In the genomic region with DNA sequence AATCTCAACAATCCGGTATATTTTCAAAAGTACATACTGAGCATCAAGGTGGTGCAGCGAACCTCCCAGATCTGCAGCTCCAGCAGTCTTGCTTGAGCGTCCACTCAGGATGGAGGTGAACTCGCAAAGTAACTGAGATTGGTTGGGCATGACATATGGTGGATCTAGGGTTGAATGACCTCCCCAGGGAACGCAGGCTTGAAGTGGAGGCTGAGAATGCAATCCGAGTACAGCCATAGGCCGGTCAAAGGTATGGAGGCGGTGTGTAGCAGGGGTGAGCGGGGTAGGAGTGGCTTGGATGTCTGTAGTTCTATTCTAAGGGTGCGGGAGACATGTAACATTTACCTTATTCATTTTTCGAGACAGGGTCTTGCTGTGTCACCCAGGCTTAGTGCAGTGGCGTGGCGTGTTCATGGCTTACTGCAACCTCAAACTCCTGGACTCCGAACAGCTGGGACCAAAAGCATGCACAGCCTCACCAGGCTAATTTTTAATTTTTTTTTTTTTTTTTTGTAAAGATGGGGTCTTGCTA, we compare ENCODE assay signal across 1 cellular context.
TF ChIP-seq lines count a peak whose summit lies in the region.

No MANE protein-coding gene starts in this region.

TF ChIP-seq in K562, 482 proteins besides CTCF, POLR2A, EP300 and RAD21 (continues in another document):
- TF ChIP-seq NR4A1 (CRISPR knock-in tag; IDR thresholded peaks at IDR 0.05) (no peak), NR4A1 (tag; IDR thresholded peaks at IDR 0.05) (peak; percentile 63; the same call in 1 of the 2 replicates), GTF3C2 (IDR thresholded peaks at IDR 0.05; ENCODE audit: borderline replicate concordance, extremely low read depth, insufficient read length) (no peak), CEBPB (tag; IDR thresholded peaks at IDR 0.05) (no peak), CC2D1A (IDR thresholded peaks at IDR 0.05) (peak; percentile 24; the same call in 1 of the 2 replicates), CBX8 (IDR thresholded peaks at IDR 0.05; ENCODE audit: borderline replicate concordance, extremely low read depth, low read depth, low read length, poor library complexity, severe bottlenecking) (no peak), LEF1 (IDR thresholded peaks at IDR 0.05) (no peak), ZNF217 (CRISPR knock-in tag; IDR thresholded peaks at IDR 0.05) (no peak), FOXK1 (CRISPR knock-in tag; IDR thresholded peaks at IDR 0.05; ENCODE audit: borderline replicate concordance) (no peak), NCOA2 (IDR thresholded peaks at IDR 0.05; ENCODE audit: partially characterized antibody in 2 of 2) (no peak), RREB1 (CRISPR knock-in tag; IDR thresholded peaks at IDR 0.05) (0 out of 2 replicates have a peak, but pooled peaks have one; percentile 61), XRCC3 (IDR thresholded peaks at IDR 0.05) (no peak), ZC3H11A (IDR thresholded peaks at IDR 0.05; ENCODE audit: low read depth, low read length) (0 out of 2 replicates have a peak, but pooled peaks have one; percentile 51), TARDBP (IDR thresholded peaks at IDR 0.05) (0 out of 2 replicates have a peak, but pooled peaks have one; percentile 4), NELFE (IDR thresholded peaks at IDR 0.05; ENCODE audit: insufficient read depth, insufficient read length) (no peak), BMI1 (IDR thresholded peaks at IDR 0.05; ENCODE audit: low read length) (no peak), HMG20A (CRISPR knock-in tag; conservative IDR thresholded peaks at IDR 0.05) (0 out of 2 replicates have a peak, but pooled peaks have one; percentile 42), SPI1 (IDR thresholded peaks at IDR 0.05; ENCODE audit: borderline replicate concordance, low read depth, low read length) (no peak), NRF1 (conservative IDR thresholded peaks at IDR 0.05 in 1 of 2, IDR thresholded peaks at IDR 0.05 in 1 of 2) (peak in 1 of 2 experiments; percentile 48; a peak in 2 of 4 replicates), EHMT2 (IDR thresholded peaks at IDR 0.05) (peak; percentile 63; the same call in 1 of the 2 replicates), ERF (CRISPR knock-in tag; IDR thresholded peaks at IDR 0.05) (0 out of 2 replicates have a peak, but pooled peaks have one; percentile 71), ZNF583 (CRISPR knock-in tag; IDR thresholded peaks at IDR 0.05) (peak; percentile 80), NFRKB (IDR thresholded peaks at IDR 0.05; ENCODE audit: low read depth) (no peak), ATF3 (IDR thresholded peaks at IDR 0.05) (no peak), ATF3 (CRISPR knock-in tag; conservative IDR thresholded peaks at IDR 0.05) (peak; percentile 28), CCAR2 (IDR thresholded peaks at IDR 0.05; ENCODE audit: low read depth, low read length) (no peak), ZNF24 (IDR thresholded peaks at IDR 0.05) (no peak), FOXP1 (CRISPR knock-in tag; IDR thresholded peaks at IDR 0.05) (no peak), BACH1 (tag; IDR thresholded peaks at IDR 0.05) (no peak), SMAD2 (IDR thresholded peaks at IDR 0.05; ENCODE audit: low read depth, low read length) (no peak), ZNF324 (CRISPR knock-in tag; IDR thresholded peaks at IDR 0.05) (peak; percentile 44; the same call in 1 of the 2 replicates), L3MBTL2 (IDR thresholded peaks at IDR 0.05) (0 out of 2 replicates have a peak, but pooled peaks have one; percentile 11), CHD4 (IDR thresholded peaks at IDR 0.05; ENCODE audit: insufficient read depth, insufficient replicate concordance, low read depth, low read length, poor library complexity, severe bottlenecking) (no peak), ARID1B (IDR thresholded peaks at IDR 0.05) (peak; percentile 31; the same call in 1 of the 2 replicates), CHCHD3 (CRISPR knock-in tag; IDR thresholded peaks at IDR 0.05) (no peak)
- TF ChIP-seq, protein P1, sequence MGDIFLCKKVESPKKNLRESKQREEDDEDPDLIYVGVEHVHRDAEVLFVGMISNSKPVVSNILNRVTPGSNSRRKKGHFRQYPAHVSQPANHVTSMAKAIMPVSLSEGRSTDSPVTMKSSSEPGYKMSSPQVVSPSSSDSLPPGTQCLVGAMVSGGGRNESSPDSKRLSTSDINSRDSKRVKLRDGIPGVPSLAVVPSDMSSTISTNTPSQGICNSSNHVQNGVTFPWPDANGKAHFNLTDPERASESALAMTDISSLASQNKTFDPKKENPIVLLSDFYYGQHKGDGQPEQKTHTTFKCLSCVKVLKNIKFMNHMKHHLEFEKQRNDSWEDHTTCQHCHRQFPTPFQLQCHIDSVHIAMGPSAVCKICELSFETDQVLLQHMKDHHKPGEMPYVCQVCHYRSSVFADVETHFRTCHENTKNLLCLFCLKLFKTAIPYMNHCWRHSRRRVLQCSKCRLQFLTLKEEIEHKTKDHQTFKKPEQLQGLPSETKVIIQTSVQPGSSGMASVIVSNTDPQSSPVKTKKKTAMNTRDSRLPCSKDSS (IDR thresholded peaks at IDR 0.05; ENCODE audit: low read depth, partially characterized antibody), result no peak
- TF ChIP-seq, protein P2, sequence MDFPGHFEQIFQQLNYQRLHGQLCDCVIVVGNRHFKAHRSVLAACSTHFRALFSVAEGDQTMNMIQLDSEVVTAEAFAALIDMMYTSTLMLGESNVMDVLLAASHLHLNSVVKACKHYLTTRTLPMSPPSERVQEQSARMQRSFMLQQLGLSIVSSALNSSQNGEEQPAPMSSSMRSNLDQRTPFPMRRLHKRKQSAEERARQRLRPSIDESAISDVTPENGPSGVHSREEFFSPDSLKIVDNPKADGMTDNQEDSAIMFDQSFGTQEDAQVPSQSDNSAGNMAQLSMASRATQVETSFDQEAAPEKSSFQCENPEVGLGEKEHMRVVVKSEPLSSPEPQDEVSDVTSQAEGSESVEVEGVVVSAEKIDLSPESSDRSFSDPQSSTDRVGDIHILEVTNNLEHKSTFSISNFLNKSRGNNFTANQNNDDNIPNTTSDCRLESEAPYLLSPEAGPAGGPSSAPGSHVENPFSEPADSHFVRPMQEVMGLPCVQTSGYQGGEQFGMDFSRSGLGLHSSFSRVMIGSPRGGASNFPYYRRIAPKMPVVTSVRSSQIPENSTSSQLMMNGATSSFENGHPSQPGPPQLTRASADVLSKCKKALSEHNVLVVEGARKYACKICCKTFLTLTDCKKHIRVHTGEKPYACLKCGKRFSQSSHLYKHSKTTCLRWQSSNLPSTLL (IDR thresholded peaks at IDR 0.05), result no peak
- TF ChIP-seq, protein P3, sequence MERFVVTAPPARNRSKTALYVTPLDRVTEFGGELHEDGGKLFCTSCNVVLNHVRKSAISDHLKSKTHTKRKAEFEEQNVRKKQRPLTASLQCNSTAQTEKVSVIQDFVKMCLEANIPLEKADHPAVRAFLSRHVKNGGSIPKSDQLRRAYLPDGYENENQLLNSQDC (CRISPR knock-in tag; IDR thresholded peaks at IDR 0.05), result no peak
- TF ChIP-seq, protein P4, sequence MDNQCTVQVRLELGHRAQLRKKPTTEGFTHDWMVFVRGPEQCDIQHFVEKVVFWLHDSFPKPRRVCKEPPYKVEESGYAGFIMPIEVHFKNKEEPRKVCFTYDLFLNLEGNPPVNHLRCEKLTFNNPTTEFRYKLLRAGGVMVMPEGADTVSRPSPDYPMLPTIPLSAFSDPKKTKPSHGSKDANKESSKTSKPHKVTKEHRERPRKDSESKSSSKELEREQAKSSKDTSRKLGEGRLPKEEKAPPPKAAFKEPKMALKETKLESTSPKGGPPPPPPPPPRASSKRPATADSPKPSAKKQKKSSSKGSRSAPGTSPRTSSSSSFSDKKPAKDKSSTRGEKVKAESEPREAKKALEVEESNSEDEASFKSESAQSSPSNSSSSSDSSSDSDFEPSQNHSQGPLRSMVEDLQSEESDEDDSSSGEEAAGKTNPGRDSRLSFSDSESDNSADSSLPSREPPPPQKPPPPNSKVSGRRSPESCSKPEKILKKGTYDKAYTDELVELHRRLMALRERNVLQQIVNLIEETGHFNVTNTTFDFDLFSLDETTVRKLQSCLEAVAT (IDR thresholded peaks at IDR 0.05), result 0 out of 4 replicates have a peak, but pooled peaks of 1 of the 2 experiments have one; percentile 75
- TF ChIP-seq, protein P5, sequence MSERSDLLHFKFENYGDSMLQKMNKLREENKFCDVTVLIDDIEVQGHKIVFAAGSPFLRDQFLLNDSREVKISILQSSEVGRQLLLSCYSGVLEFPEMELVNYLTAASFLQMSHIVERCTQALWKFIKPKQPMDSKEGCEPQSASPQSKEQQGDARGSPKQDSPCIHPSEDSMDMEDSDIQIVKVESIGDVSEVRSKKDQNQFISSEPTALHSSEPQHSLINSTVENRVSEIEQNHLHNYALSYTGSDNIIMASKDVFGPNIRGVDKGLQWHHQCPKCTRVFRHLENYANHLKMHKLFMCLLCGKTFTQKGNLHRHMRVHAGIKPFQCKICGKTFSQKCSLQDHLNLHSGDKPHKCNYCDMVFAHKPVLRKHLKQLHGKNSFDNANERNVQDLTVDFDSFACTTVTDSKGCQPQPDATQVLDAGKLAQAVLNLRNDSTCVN (CRISPR knock-in tag; IDR thresholded peaks at IDR 0.05), result peak; percentile 34; the same call in 1 of the 2 replicates
- TF ChIP-seq, protein P6, sequence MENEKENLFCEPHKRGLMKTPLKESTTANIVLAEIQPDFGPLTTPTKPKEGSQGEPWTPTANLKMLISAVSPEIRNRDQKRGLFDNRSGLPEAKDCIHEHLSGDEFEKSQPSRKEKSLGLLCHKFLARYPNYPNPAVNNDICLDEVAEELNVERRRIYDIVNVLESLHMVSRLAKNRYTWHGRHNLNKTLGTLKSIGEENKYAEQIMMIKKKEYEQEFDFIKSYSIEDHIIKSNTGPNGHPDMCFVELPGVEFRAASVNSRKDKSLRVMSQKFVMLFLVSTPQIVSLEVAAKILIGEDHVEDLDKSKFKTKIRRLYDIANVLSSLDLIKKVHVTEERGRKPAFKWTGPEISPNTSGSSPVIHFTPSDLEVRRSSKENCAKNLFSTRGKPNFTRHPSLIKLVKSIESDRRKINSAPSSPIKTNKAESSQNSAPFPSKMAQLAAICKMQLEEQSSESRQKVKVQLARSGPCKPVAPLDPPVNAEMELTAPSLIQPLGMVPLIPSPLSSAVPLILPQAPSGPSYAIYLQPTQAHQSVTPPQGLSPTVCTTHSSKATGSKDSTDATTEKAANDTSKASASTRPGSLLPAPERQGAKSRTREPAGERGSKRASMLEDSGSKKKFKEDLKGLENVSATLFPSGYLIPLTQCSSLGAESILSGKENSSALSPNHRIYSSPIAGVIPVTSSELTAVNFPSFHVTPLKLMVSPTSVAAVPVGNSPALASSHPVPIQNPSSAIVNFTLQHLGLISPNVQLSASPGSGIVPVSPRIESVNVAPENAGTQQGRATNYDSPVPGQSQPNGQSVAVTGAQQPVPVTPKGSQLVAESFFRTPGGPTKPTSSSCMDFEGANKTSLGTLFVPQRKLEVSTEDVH (IDR thresholded peaks at IDR 0.05; ENCODE audit: low read depth, partially characterized antibody), result no peak
